1 cellular context compared by ENCODE assay signal in genomic region chr5:87780831-87781760, GRCh38.
A peak's percentile ranks its signal among the peaks of the same experiment; 100 is the strongest.
TF ChIP-seq lines count a peak whose summit lies in the region.

No MANE protein-coding gene starts in this region.

TF ChIP-seq in HepG2, 621 proteins besides CTCF, POLR2A, EP300 and RAD21 (continued from another document):
- TF ChIP-seq ETV6 (CRISPR knock-in tag; conservative IDR thresholded peaks at IDR 0.05) (no peak), KDM1A (CRISPR knock-in tag; IDR thresholded peaks at IDR 0.05) (no peak), STAG1 (CRISPR knock-in tag; IDR thresholded peaks at IDR 0.05) (peak; percentile 99), STAT5B (CRISPR knock-in tag; IDR thresholded peaks at IDR 0.05) (no peak), NR1H2 (CRISPR knock-in tag; IDR thresholded peaks at IDR 0.05; ENCODE audit: borderline replicate concordance, low read depth) (no peak), PAF1 (CRISPR knock-in tag; IDR thresholded peaks at IDR 0.05) (no peak), ZNF704 (CRISPR knock-in tag; IDR thresholded peaks at IDR 0.05; ENCODE audit: borderline replicate concordance) (no peak), ZSCAN20 (CRISPR knock-in tag; IDR thresholded peaks at IDR 0.05; ENCODE audit: borderline replicate concordance) (no peak), ZFP36 (IDR thresholded peaks at IDR 0.05; ENCODE audit: borderline replicate concordance, low read depth, low read length, partially characterized antibody) (peak; percentile 37), PRMT3 (CRISPR knock-in tag; IDR thresholded peaks at IDR 0.05; ENCODE audit: borderline replicate concordance, low read depth) (no peak), MIXL1 (CRISPR knock-in tag; IDR thresholded peaks at IDR 0.05) (no peak), PLSCR1 (CRISPR knock-in tag; IDR thresholded peaks at IDR 0.05; ENCODE audit: borderline replicate concordance) (no peak), SMC3 (IDR thresholded peaks at IDR 0.05; ENCODE audit: low read length) (peak; percentile 94), TBX3 (IDR thresholded peaks at IDR 0.05; ENCODE audit: borderline replicate concordance) (no peak), MTA3 (CRISPR knock-in tag; IDR thresholded peaks at IDR 0.05) (no peak)
TF ChIP-seq in HepG2: peak in this region for 4.
